1 cellular context compared by ENCODE assay signal in the genomic region with DNA sequence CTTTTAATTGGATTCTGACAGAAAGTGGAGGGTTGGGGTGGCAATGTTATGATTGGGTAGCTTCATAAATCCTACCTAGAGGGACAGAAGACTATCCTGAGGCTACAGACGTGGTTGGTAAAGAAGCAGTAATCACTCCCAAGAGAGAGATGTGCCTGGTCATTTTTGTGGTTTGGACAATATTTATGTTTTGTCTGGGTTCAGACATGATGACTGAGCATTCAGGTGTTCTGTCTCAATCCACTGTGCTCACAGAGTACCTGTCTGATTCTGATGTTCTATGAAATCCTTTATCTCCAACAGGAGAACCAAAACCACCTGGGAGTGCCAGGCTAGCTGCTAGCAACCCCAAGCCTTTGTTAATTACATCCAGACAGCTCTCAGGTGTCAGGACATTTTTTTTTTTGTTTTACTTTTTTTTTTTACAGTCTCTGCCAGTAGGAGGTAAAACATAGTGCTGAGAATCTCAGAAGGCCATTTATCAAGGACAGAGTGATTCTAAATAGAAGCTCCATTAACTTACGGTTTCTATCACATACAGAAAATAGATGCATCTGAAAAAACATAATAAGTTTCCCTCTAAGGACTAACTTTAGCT.
TF ChIP-seq lines count a peak whose summit lies in the region.

No MANE protein-coding gene starts in this region.

TF ChIP-seq in GM12878, 131 proteins besides CTCF, POLR2A, EP300 and RAD21 (continued from another document):
- TF ChIP-seq, protein P1, sequence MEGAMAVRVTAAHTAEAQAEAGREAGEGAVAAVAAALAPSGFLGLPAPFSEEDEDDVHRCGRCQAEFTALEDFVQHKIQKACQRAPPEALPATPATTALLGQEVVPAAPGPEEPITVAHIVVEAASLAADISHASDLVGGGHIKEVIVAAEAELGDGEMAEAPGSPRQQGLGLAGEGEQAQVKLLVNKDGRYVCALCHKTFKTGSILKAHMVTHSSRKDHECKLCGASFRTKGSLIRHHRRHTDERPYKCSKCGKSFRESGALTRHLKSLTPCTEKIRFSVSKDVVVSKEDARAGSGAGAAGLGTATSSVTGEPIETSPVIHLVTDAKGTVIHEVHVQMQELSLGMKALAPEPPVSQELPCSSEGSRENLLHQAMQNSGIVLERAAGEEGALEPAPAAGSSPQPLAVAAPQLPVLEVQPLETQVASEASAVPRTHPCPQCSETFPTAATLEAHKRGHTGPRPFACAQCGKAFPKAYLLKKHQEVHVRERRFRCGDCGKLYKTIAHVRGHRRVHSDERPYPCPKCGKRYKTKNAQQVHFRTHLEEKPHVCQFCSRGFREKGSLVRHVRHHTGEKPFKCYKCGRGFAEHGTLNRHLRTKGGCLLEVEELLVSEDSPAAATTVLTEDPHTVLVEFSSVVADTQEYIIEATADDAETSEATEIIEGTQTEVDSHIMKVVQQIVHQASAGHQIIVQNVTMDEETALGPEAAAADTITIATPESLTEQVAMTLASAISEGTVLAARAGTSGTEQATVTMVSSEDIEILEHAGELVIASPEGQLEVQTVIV (IDR thresholded peaks at IDR 0.05; ENCODE audit: borderline replicate concordance, partially characterized antibody): no peak
- no peak for TF ChIP-seq ATF7 (IDR thresholded peaks at IDR 0.05; ENCODE audit: low read depth)
- TF ChIP-seq EED (IDR thresholded peaks at IDR 0.05; ENCODE audit: low read depth): no peak
- TF ChIP-seq GABPA (IDR thresholded peaks at IDR 0.05; ENCODE audit: low read depth): no peak
- TF ChIP-seq IRF3 (IDR thresholded peaks at IDR 0.05): no peak
- TF ChIP-seq, protein P2, sequence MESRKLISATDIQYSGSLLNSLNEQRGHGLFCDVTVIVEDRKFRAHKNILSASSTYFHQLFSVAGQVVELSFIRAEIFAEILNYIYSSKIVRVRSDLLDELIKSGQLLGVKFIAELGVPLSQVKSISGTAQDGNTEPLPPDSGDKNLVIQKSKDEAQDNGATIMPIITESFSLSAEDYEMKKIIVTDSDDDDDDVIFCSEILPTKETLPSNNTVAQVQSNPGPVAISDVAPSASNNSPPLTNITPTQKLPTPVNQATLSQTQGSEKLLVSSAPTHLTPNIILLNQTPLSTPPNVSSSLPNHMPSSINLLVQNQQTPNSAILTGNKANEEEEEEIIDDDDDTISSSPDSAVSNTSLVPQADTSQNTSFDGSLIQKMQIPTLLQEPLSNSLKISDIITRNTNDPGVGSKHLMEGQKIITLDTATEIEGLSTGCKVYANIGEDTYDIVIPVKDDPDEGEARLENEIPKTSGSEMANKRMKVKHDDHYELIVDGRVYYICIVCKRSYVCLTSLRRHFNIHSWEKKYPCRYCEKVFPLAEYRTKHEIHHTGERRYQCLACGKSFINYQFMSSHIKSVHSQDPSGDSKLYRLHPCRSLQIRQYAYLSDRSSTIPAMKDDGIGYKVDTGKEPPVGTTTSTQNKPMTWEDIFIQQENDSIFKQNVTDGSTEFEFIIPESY (IDR thresholded peaks at IDR 0.05): no peak
- TF ChIP-seq SREBF1 (IDR thresholded peaks at IDR 0.05; ENCODE audit: low read length): no peak
- TF ChIP-seq RFX5 (IDR thresholded peaks at IDR 0.05; ENCODE audit: low read depth, low read length): no peak
- no peak for TF ChIP-seq PAX8 (IDR thresholded peaks at IDR 0.05)
